Comparison of ENCODE assay signal across 8 cellular contexts in genomic region chr2:200756618-200757321, GRCh38. TPM values are rescaled to one million over a fixed set of nuclear protein-coding genes. Genes with fewer than 3 reads are reported as not detected.
DNase-seq lines count a peak whose midpoint lies in the region; ATAC-seq and TF ChIP-seq lines count a peak whose summit lies in the region.

No MANE protein-coding gene starts in this region.

- H3K4me3 ChIP-seq in choroid plexus epithelial cell (ENCODE audit: low read depth, low read length) (no peak overlapping the region), skeletal muscle satellite cell (ENCODE audit: low read length) (no peak overlapping the region)

- H3K4me1 ChIP-seq in skeletal muscle satellite cell (ENCODE audit: control insufficient read depth, insufficient read depth, low read length): peaks cover 26% of the 10 kb centered on the region

- CTCF ChIA-PET in activated CD8-positive, alpha-beta T cell treated with anti-CD3 and anti-CD28 coated beads for 36 hours (lab: Charles Lee): interaction anchor here (1.0 kb wide), 1 partner anchor 24 kb away, joined by 3 read pairs; no protein-coding TSS in a partner anchor

- no peaks in the 10 kb centered on the region for H3K9me3 Mint-ChIP-seq in activated CD8-positive, alpha-beta T cell treated with anti-CD3 and anti-CD28 coated beads for 36 hours

- H3K4me1 Mint-ChIP-seq in activated CD8-positive, alpha-beta T cell treated with anti-CD3 and anti-CD28 coated beads for 36 hours (ENCODE audit: low read depth): peaks cover 5% of the 10 kb centered on the region

- POLR2A ChIA-PET in activated CD8-positive, alpha-beta T cell treated with anti-CD3 and anti-CD28 coated beads for 36 hours (lab: Charles Lee): no interaction called here

- H3K4me3 Mint-ChIP-seq in activated CD8-positive, alpha-beta T cell treated with anti-CD3 and anti-CD28 coated beads for 36 hours: no peak overlapping the region

- intact Hi-C loops in activated CD8-positive, alpha-beta T cell treated with anti-CD3 and anti-CD28 coated beads for 36 hours (cut with micrococcal nuclease): no loop called here

- no peak overlapping the region for H3K27ac Mint-ChIP-seq in activated CD8-positive, alpha-beta T cell treated with anti-CD3 and anti-CD28 coated beads for 36 hours

- TF ChIP-seq CTCF in choroid plexus epithelial cell (conservative IDR thresholded peaks at IDR 0.05; ENCODE audit: low read depth, low read length): no peak
- no peak for TF ChIP-seq CTCF in activated CD8-positive, alpha-beta T cell treated with anti-CD3 and anti-CD28 coated beads for 36 hours (IDR thresholded peaks at IDR 0.05)

- H3K27me3 ChIP-seq in skeletal muscle satellite cell (ENCODE audit: control insufficient read depth, insufficient read depth, low read length): no peaks in the 10 kb centered on the region

- DNase-seq in choroid plexus epithelial cell (ENCODE audit: low read depth) (peak; percentile 87), DMS153 (lab: John Stamatoyannopoulos, UW) (no peak), hippocampal formation (lab: John Stamatoyannopoulos, UW) (no peak)
- DNase-seq in activated CD8-positive, alpha-beta T cell treated with anti-CD3 and anti-CD28 coated beads for 36 hours: no peak
- DNase-seq in stimulated activated CD4-positive, alpha-beta T cell treated with anti-CD3 and anti-CD28 coated beads, Interleukin-4, amount 100 ng/mL, for 4 hours: no peak

- H3K36me3 ChIP-seq in skeletal muscle satellite cell (ENCODE audit: insufficient read depth, low read length): no peaks in the 10 kb centered on the region

- peak overlapping the region; percentile 23 for H3K4me2 ChIP-seq in skeletal muscle satellite cell (ENCODE audit: low read length)

- H3K27me3 Mint-ChIP-seq in activated CD8-positive, alpha-beta T cell treated with anti-CD3 and anti-CD28 coated beads for 36 hours: peaks cover 14% of the 10 kb centered on the region

- ATAC-seq in GM19043 (IDR thresholded peaks at IDR 0.05; ENCODE audit: low read depth, unreplicated experiment) (peak; percentile 94), HG03520 (IDR thresholded peaks at IDR 0.05; ENCODE audit: unreplicated experiment) (peak; percentile 53)
- no peak for ATAC-seq in activated CD8-positive, alpha-beta T cell treated with anti-CD3 and anti-CD28 coated beads for 36 hours

- no peak overlapping the region for H3K9ac ChIP-seq in skeletal muscle satellite cell (ENCODE audit: low read depth, low read length)

- H3K9me3 ChIP-seq in skeletal muscle satellite cell (replicated peaks; ENCODE audit: low read length): no peaks in the 10 kb centered on the region

- H3K36me3 Mint-ChIP-seq in activated CD8-positive, alpha-beta T cell treated with anti-CD3 and anti-CD28 coated beads for 36 hours (ENCODE audit: low read depth): no peaks in the 10 kb centered on the region

RNA-seq across cellular contexts. Expression of gene BZW1, which starts 54.9 kb away (rescaled TPM):
- 750 and 752 TPM in 2 replicates for total RNA-seq in skeletal muscle satellite cell (2012; rRNA removed)
- total RNA-seq in activated CD8-positive, alpha-beta T cell treated with anti-CD3 and anti-CD28 coated beads for 36 hours: 100 to 1,000 TPM; 423 to 442 TPM
